8 cellular contexts compared by ENCODE assay signal in genomic region chr10:80413152-80413996, GRCh38. TPM values are rescaled to one million over a fixed set of nuclear protein-coding genes. Genes with fewer than 3 reads are reported as not detected.
DNase-seq lines count a peak whose midpoint lies in the region; ATAC-seq, FAIRE-seq and TF ChIP-seq lines count a peak whose summit lies in the region.

No MANE protein-coding gene starts in this region.

- H3K4me1 ChIP-seq in kidney (ENCODE audit: control insufficient read depth in 1 of 2, insufficient read depth in 1 of 2, low read depth in 1 of 2, low read length in 2 of 2): peaks cover 42 to 47% of the 10 kb centered on the region in 2 donors
- H3K4me1 ChIP-seq in upper lobe of right lung: peaks cover 39% of the 10 kb centered on the region

- H3K27ac ChIP-seq in kidney (ENCODE audit: low read depth in 2 of 2, low read length in 2 of 2): peak overlapping the region; percentile 23 to 33
- peak overlapping the region; percentile 51 for H3K27ac ChIP-seq in upper lobe of right lung

- no peak for FAIRE-seq in kidney (lab: Jason Lieb, UNC)

- TF ChIP-seq CTCF in astrocyte of the spinal cord (IDR thresholded peaks at IDR 0.05; ENCODE audit: low read depth, low read length): no peak
- TF ChIP-seq CTCF in kidney (IDR thresholded peaks at IDR 0.05; ENCODE audit: borderline replicate concordance, extremely low read depth, insufficient read depth): no peak
- TF ChIP-seq CTCF in upper lobe of right lung (IDR thresholded peaks at IDR 0.05): no peak

- H3K36me3 ChIP-seq in kidney (ENCODE audit: control insufficient read depth in 1 of 2, insufficient read depth in 2 of 2, low read length in 2 of 2) (no peaks in the 10 kb centered on the region), upper lobe of right lung (no peaks in the 10 kb centered on the region)

- H3K9ac ChIP-seq in kidney (ENCODE audit: low read length in 2 of 2): no peak overlapping the region

- H3K4me3 Mint-ChIP-seq in activated naive CD4-positive, alpha-beta T cell treated with anti-CD3 and anti-CD28 coated beads for 36 hours: no peak overlapping the region

- H3K27me3 Mint-ChIP-seq in activated naive CD4-positive, alpha-beta T cell treated with anti-CD3 and anti-CD28 coated beads for 36 hours (ENCODE audit: low read depth): no peaks in the 10 kb centered on the region

- CTCF ChIA-PET in activated naive CD4-positive, alpha-beta T cell treated with anti-CD3 and anti-CD28 coated beads for 36 hours (lab: Charles Lee): interaction anchor here (0.5 to 1.1 kb wide), 2 partner anchors 13 to 35 kb away, joined by 3 to 5 read pairs; no protein-coding TSS in a partner anchor

- peak overlapping the region; percentile 14 for H3K27ac Mint-ChIP-seq in activated naive CD4-positive, alpha-beta T cell treated with anti-CD3 and anti-CD28 coated beads for 36 hours

- no peaks in the 10 kb centered on the region for H3K9me3 ChIP-seq in kidney (ENCODE audit: control insufficient read depth in 1 of 2, low read length in 2 of 2)
- no peaks in the 10 kb centered on the region for H3K9me3 ChIP-seq in upper lobe of right lung

- no peaks in the 10 kb centered on the region for H3K9me3 Mint-ChIP-seq in activated naive CD4-positive, alpha-beta T cell treated with anti-CD3 and anti-CD28 coated beads for 36 hours

- DNase-seq in activated naive CD4-positive, alpha-beta T cell treated with anti-CD3 and anti-CD28 coated beads for 36 hours: peak; percentile 23
- DNase-seq in activated naive CD4-positive, alpha-beta T cell treated with Interleukin-2 at 50 U/mL for 16 hours: no peak
- DNase-seq in astrocyte of the spinal cord (ENCODE audit: low read depth, low spot score): peak; percentile 60
- peak; percentile 82 for DNase-seq in kidney
- no peak for DNase-seq in upper lobe of right lung
- no peak for DNase-seq in medulla oblongata (ENCODE audit: extremely low spot score)
- no peak for DNase-seq in activated CD8-positive, alpha-beta memory T cell treated with anti-CD3 and anti-CD28 coated beads, Interleukin-2, amount 50 U/mL, for 4 hours

- no peaks in the 10 kb centered on the region for H3K27me3 ChIP-seq in upper lobe of right lung

- H3K4me3 ChIP-seq in astrocyte of the spinal cord (ENCODE audit: low read depth, low read length): no peak overlapping the region
- H3K4me3 ChIP-seq in kidney (ENCODE audit: low read length in 2 of 2): no peak overlapping the region
- no peak overlapping the region for H3K4me3 ChIP-seq in upper lobe of right lung

- intact Hi-C loops in activated naive CD4-positive, alpha-beta T cell treated with anti-CD3 and anti-CD28 coated beads for 36 hours (cut with micrococcal nuclease): no loop called here
- intact Hi-C loops in kidney (cut with DNase I): no loop called here
- intact Hi-C loops in upper lobe of right lung (cut with DNase I): no loop called here

- peaks cover 27% of the 10 kb centered on the region for H3K4me1 Mint-ChIP-seq in activated naive CD4-positive, alpha-beta T cell treated with anti-CD3 and anti-CD28 coated beads for 36 hours (ENCODE audit: low read depth)

- ATAC-seq in upper lobe of right lung (peak; percentile 56), HG02798 (IDR thresholded peaks at IDR 0.05; ENCODE audit: poor library complexity, unreplicated experiment) (no peak)

- in situ Hi-C loops in astrocyte of the spinal cord (cut with HindIII; ENCODE audit: low sequenced_read_pairs): no loop called here

- no peaks in the 10 kb centered on the region for H3K36me3 Mint-ChIP-seq in activated naive CD4-positive, alpha-beta T cell treated with anti-CD3 and anti-CD28 coated beads for 36 hours (ENCODE audit: low read depth)

RNA-seq across cellular contexts. Expression of gene PRXL2A, which starts 5.0 kb away (rescaled TPM):
- 10 to 100 TPM; 17.6 to 17.7 TPM for total RNA-seq in activated naive CD4-positive, alpha-beta T cell treated with anti-CD3 and anti-CD28 coated beads for 36 hours
- total RNA-seq in kidney: 69.4 TPM
- 101 TPM for polyA plus RNA-seq in kidney (ENCODE audit: insufficient read depth, low read depth, low replicate concordance)
- 52.9 TPM for total RNA-seq in upper lobe of right lung

RNA-seq across cellular contexts. Expression of gene TSPAN14, which starts 40.7 kb away (rescaled TPM):
- 10 to 100 TPM; 33.5 to 35.5 TPM for total RNA-seq in activated naive CD4-positive, alpha-beta T cell treated with anti-CD3 and anti-CD28 coated beads for 36 hours
- total RNA-seq in kidney (183 TPM), upper lobe of right lung (157 TPM)
- polyA plus RNA-seq in kidney (ENCODE audit: insufficient read depth, low read depth, low replicate concordance): 36.8 TPM

RNA-seq across cellular contexts. Expression of gene DYDC2, which starts 56.8 kb away (rescaled TPM):
- not detected for total RNA-seq in activated naive CD4-positive, alpha-beta T cell treated with anti-CD3 and anti-CD28 coated beads for 36 hours
- total RNA-seq in kidney: 0.57 TPM
- polyA plus RNA-seq in kidney (ENCODE audit: insufficient read depth, low read depth, low replicate concordance): 0.22 TPM
- total RNA-seq in upper lobe of right lung: not detected

RNA-seq across cellular contexts. Expression of gene DYDC1, which starts 56.8 kb away (rescaled TPM):
- not detected for total RNA-seq in activated naive CD4-positive, alpha-beta T cell treated with anti-CD3 and anti-CD28 coated beads for 36 hours
- total RNA-seq in kidney (not detected), upper lobe of right lung (not detected)
- polyA plus RNA-seq in kidney (ENCODE audit: insufficient read depth, low read depth, low replicate concordance): not detected

Comparison
In these comparisons a context has a peak if more than half of its experiments do, and no peak if none do; other contexts are left out.
1. DNase-seq: peak in activated naive CD4-positive, alpha-beta T cell treated with anti-CD3 and anti-CD28 coated beads for 36 hours (single experiment), astrocyte of the spinal cord (single experiment) and kidney (single experiment); none in activated naive CD4-positive, alpha-beta T cell treated with Interleukin-2 at 50 U/mL for 16 hours (single experiment), upper lobe of right lung (single experiment), medulla oblongata (single experiment) and activated CD8-positive, alpha-beta memory T cell treated with anti-CD3 and anti-CD28 coated beads, Interleukin-2, amount 50 U/mL, for 4 hours (single experiment).